8 cellular contexts compared by ENCODE assay signal in genomic region chr9:135085830-135086546, GRCh38. TPM values are rescaled to one million over a fixed set of nuclear protein-coding genes. Genes with fewer than 3 reads are reported as not detected.
DNase-seq lines count a peak whose midpoint lies in the region; ATAC-seq and TF ChIP-seq lines count a peak whose summit lies in the region.

No MANE protein-coding gene starts in this region.

- H3K4me3 ChIP-seq in DND-41 (ENCODE audit: low read depth in 1 of 2, low read length in 2 of 2) (no peak overlapping the region), lower leg skin (ENCODE audit: low read depth, poor library complexity, severe bottlenecking) (no peak overlapping the region)

- no peak overlapping the region for H2AFZ ChIP-seq in DND-41 (ENCODE audit: low read depth, low read length)

- 7 to 10% methylated on average over 30 of the region's 30 CpGs for WGBS in lower leg skin, 2 donors

- no peaks in the 10 kb centered on the region for H3K79me2 ChIP-seq in DND-41 (ENCODE audit: insufficient read depth, low read length)

- no peak overlapping the region for H3K4me2 ChIP-seq in DND-41 (ENCODE audit: insufficient read depth, low read length)

- ATAC-seq in DND-41 (ENCODE audit: insufficient read depth, low read depth) = no peak
- ATAC-seq in GM18868 (IDR thresholded peaks at IDR 0.05; ENCODE audit: unreplicated experiment) = no peak

- peak; percentile 76 for TF ChIP-seq CTCF in DND-41 (IDR thresholded peaks at IDR 0.05; ENCODE audit: borderline replicate concordance, extremely low read depth, low read length, poor library complexity, severe bottlenecking)
- peak in 1 of 3 donors; percentile 91 for TF ChIP-seq CTCF in lower leg skin (IDR thresholded peaks at IDR 0.05)

- H3K27ac ChIP-seq in DND-41 (ENCODE audit: low read length) = no peak overlapping the region

- TF ChIP-seq EP300 in Ishikawa (IDR thresholded peaks at IDR 0.05; ENCODE audit: borderline replicate concordance) = no peak

- H3K4me1 ChIP-seq in DND-41 (ENCODE audit: insufficient read depth, low read length) = no peaks in the 10 kb centered on the region

- H3K9me3 ChIP-seq in DND-41 (ENCODE audit: insufficient read depth, low read length, severe bottlenecking) = no peaks in the 10 kb centered on the region

- DNase-seq in DND-41 (peak; percentile 38), SK-N-DZ (ENCODE audit: low spot score) (peak; percentile 74), dermis microvascular lymphatic vessel endothelial cell (ENCODE audit: low read depth in 2 of 2) (peak; percentile 44 to 72), lower leg skin (ENCODE audit: low spot score in 2 of 2) (peak; percentile 65 to 95), Kasumi-1 (lab: John Stamatoyannopoulos, UW) (no peak)
- peak; percentile 11 to 23 for DNase-seq in stimulated activated CD8-positive, alpha-beta memory T cell treated with anti-CD3 and anti-CD28 coated beads, Interleukin-15, amount 100 ng/mL, for 48 hours (ENCODE audit: low read depth in 2 of 2)

- H4K20me1 ChIP-seq in DND-41 (ENCODE audit: insufficient read depth, low read length) = no peaks in the 10 kb centered on the region; the same call in 1 of the 2 replicates

- TF ChIP-seq RAD21 in Ishikawa (IDR thresholded peaks at IDR 0.05; ENCODE audit: low read depth) = peak; percentile 90

- no peak overlapping the region for H3K9ac ChIP-seq in DND-41 (ENCODE audit: low read depth, low read length)

- H3K27me3 ChIP-seq in DND-41 (ENCODE audit: insufficient read depth, low read length, poor library complexity) = no peaks in the 10 kb centered on the region

- H3K36me3 ChIP-seq in DND-41 (ENCODE audit: insufficient read depth, low read length) = no peaks in the 10 kb centered on the region

- TF ChIP-seq POLR2A in lower leg skin (IDR thresholded peaks at IDR 0.05) = no peak

- intact Hi-C loops in lower leg skin (cut with DNase I; ENCODE audit: low total_unique reads) = loop anchor here (5.0 kb wide), 2 partner anchors 256 to 326 kb away; no protein-coding TSS in a partner anchor

TF ChIP-seq in Ishikawa, 13 proteins besides CTCF, POLR2A, EP300 and RAD21:
- TF ChIP-seq TCF12 (IDR thresholded peaks at IDR 0.05; ENCODE audit: low read depth) (no peak), TEAD4 (IDR thresholded peaks at IDR 0.05) (peak; percentile 24; the same call in 1 of the 2 replicates), NFIC (IDR thresholded peaks at IDR 0.05) (peak; percentile 46)
TF ChIP-seq in Ishikawa: peak in this region for 2.

RNA-seq across cellular contexts. Expression of gene OLFM1, which starts 1.5 kb away (rescaled TPM):
- 23.3 and 26.1 TPM in 2 replicates for polyA plus RNA-seq in SK-N-DZ (2014; cell fraction: cytosol; rRNA removed)
- polyA plus RNA-seq in SK-N-DZ (2014; cell fraction: nucleus; rRNA removed) = 9.9 and 12.6 TPM in 2 replicates
- 16.2 and 30.0 TPM in 2 replicates for total RNA-seq in dermis microvascular lymphatic vessel endothelial cell
- 10 to 100 TPM in 1 of 4 donors, 1 to 10 TPM in 3; 5.3 to 15.0 (median 8.6) TPM for total RNA-seq in lower leg skin

Comparison
In these comparisons a context has a peak if more than half of its experiments do, and no peak if none do; other contexts are left out.
1. DNase-seq: peak in DND-41 (single experiment), SK-N-DZ (single experiment), dermis microvascular lymphatic vessel endothelial cell (2 of 2), lower leg skin (2 of 2) and stimulated activated CD8-positive, alpha-beta memory T cell treated with anti-CD3 and anti-CD28 coated beads, Interleukin-15, amount 100 ng/mL, for 48 hours (2 of 2); none in Kasumi-1 (0 of 2).